In genomic region chr1:48073773-48074172, GRCh38 we compare ENCODE assay signal across 19 cellular contexts.
DNase-seq lines count a peak whose midpoint lies in the region; ATAC-seq, FAIRE-seq and TF ChIP-seq lines count a peak whose summit lies in the region.
"Had no signal": no experiment of that assay in that cellular context is flagged by ENCODE, and none has a peak within 500 bp of the region (broad histone marks: within the 10 kb centered on the region; RNA-seq: fewer than 3 reads in every experiment).

No MANE protein-coding gene starts in this region.

- in situ Hi-C loops in Caki2 (cut with HindIII; ENCODE audit: low pct_unique_long_range_greater_than_20kb, low sequenced_read_pairs), result no loop called here

- H3K4me1 Mint-ChIP-seq in mesothelial cell of epicardium, result peaks cover 28% of the 10 kb centered on the region

- H3K27me3 Mint-ChIP-seq in mesothelial cell of epicardium (ENCODE audit: low read depth), result peaks cover 64% of the 10 kb centered on the region

- DNase-seq in Caki2 (ENCODE audit: low read depth), result peak; percentile 43
- DNase-seq in RCC 7860 (ENCODE audit: low spot score), result peak; percentile 65
- DNase-seq in iPS-NIHi11 (ENCODE audit: low spot score), result peak; percentile 29
- DNase-seq in mesothelial cell of epicardium (ENCODE audit: low spot score in 2 of 2, unreplicated experiment in 2 of 2), result no peak
- no peak for DNase-seq in activated CD4-positive, alpha-beta T cell treated with anti-CD3 and anti-CD28 coated beads for 1 hour
- no peak for DNase-seq in right cardiac atrium
- DNase-seq: Calu3; CD4-positive, alpha-beta T cell; H7; HFFc6; NCI-H1092 treated with DMSO at 0.1 percent for 48 hours; NCI-H2081; NCI-H2171 treated with DMSO at 0.1 percent for 48 hours; NCI-H446; NCI-H526 treated with DMSO at 0.1 percent for 48 hours had no signal

- H3K4me1 ChIP-seq in right cardiac atrium (ENCODE audit: control insufficient read depth, insufficient read depth, low read length), result no peaks in the 10 kb centered on the region

- TF ChIP-seq CTCF in mesothelial cell of epicardium (IDR thresholded peaks at IDR 0.05; ENCODE audit: unreplicated experiment), result no peak

- WGBS in right cardiac atrium, result 91% methylated on average over 9 of the region's 9 CpGs

- no peaks in the 10 kb centered on the region for H3K27me3 ChIP-seq in right cardiac atrium (ENCODE audit: control insufficient read depth, insufficient read depth)
- H3K27me3 ChIP-seq: SJSA1 had no signal

- no peak for FAIRE-seq in RCC 7860 (lab: Jason Lieb, UNC)

- peak overlapping the region; percentile 32 for H3K27ac Mint-ChIP-seq in mesothelial cell of epicardium
- H3K27ac Mint-ChIP-seq: CD4-positive, alpha-beta T cell; HFFc6 had no signal

- ATAC-seq in GM18502 (IDR thresholded peaks at IDR 0.05; ENCODE audit: poor library complexity, unreplicated experiment), result no peak
- ATAC-seq in right cardiac atrium, result no peak
- no peak for ATAC-seq in HG02885 (IDR thresholded peaks at IDR 0.05; ENCODE audit: poor library complexity, unreplicated experiment)
- ATAC-seq: Panc1 had no signal

- no peaks in the 10 kb centered on the region for H3K36me3 Mint-ChIP-seq in mesothelial cell of epicardium

- H3K9me3 Mint-ChIP-seq in mesothelial cell of epicardium, result no peaks in the 10 kb centered on the region
- H3K9me3 Mint-ChIP-seq: CD4-positive, alpha-beta T cell had no signal

- no peaks in the 10 kb centered on the region for H3K9me3 ChIP-seq in right cardiac atrium (ENCODE audit: control insufficient read depth, low read length)
- H3K9me3 ChIP-seq: SJSA1 had no signal

- no peak overlapping the region for H3K4me3 Mint-ChIP-seq in mesothelial cell of epicardium
- H3K4me3 Mint-ChIP-seq: CD4-positive, alpha-beta T cell; HFFc6 had no signal

- H3K27ac ChIP-seq in right cardiac atrium (ENCODE audit: low read length), result no peak overlapping the region
- H3K27ac ChIP-seq: SJSA1 had no signal

- intact Hi-C loops in right cardiac atrium (cut with DNase I), result no loop called here

- no peak overlapping the region for H3K4me3 ChIP-seq in right cardiac atrium (ENCODE audit: low read length)
- H3K4me3 ChIP-seq: SJSA1 had no signal

Comparison
In these comparisons a context has a peak if more than half of its experiments do, and no peak if none do; other contexts are left out.
1. DNase-seq: peak in Caki2 (single experiment), RCC 7860 (single experiment) and iPS-NIHi11 (single experiment); none in mesothelial cell of epicardium (0 of 2), activated CD4-positive, alpha-beta T cell treated with anti-CD3 and anti-CD28 coated beads for 1 hour (single experiment) and right cardiac atrium (0 of 3).